Comparison of ENCODE assay signal across 19 cellular contexts in the genomic region with DNA sequence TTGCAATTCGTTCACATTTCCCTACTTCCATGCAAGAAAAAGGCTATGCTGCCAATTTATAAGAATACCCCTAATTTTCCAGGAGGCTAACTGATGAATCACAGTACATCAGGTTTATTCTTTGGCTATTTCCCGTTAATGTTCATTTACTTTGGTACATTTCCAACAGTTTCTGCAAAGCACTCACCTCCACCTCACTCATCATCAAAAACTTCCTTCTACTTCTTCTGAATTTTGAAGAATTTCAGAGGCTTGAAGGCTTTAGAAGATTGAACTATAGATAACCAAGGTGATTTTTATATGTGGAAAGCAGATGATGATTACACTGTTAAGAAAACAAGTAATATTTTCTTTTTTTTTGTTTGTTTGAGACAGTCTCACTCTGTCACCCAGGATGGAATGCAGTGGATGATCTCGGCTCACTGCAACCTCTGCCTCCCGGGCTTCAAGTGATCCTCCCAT.
DNase-seq lines count a peak whose midpoint lies in the region; ATAC-seq, FAIRE-seq and TF ChIP-seq lines count a peak whose summit lies in the region.
"Had no signal": no experiment of that assay in that cellular context is flagged by ENCODE, and none has a peak within 500 bp of the region (broad histone marks: within the 10 kb centered on the region; RNA-seq: fewer than 3 reads in every experiment).

No MANE protein-coding gene starts in this region.

- no peak overlapping the region for H3K27ac Mint-ChIP-seq in nephron progenitor cell
- H3K27ac Mint-ChIP-seq: natural killer cell treated with Interleukin-12 subunit alpha and Interleukin-12 subunit beta and Interleukin-15 and Interleukin-18, amount 100 ng/mL, for 72 hours had no signal

- DNase-seq in A549 (ENCODE audit: low read depth in 1 of 2, low spot score in 1 of 2) (peak; percentile 7 to 85), HS-27A (ENCODE audit: low read depth) (peak; percentile 52), brain microvascular endothelial cell (no peak), iris pigment epithelial cell (ENCODE audit: low read depth) (peak; percentile 74), nephron progenitor cell (no peak), WERI-Rb-1 (no peak), KBM-7 (no peak)
- no peak for DNase-seq in activated naive CD4-positive, alpha-beta T cell (lab: John Stamatoyannopoulos, UW)
- DNase-seq: activated gamma-delta T cell treated with Interleukin-2 at 50 U/mL for 16 hours, body of pancreas, GF-D8, NCI-H1436 treated with DMSO at 0.1 percent for 48 hours, NCI-H446, Right ventricle myocardium superior, stomach, T-helper 2 cell, uterus had no signal

- H3K4me1 Mint-ChIP-seq in nephron progenitor cell = no peaks in the 10 kb centered on the region

- no peak for TF ChIP-seq CTCF in A549 (IDR thresholded peaks at IDR 0.05)
- no peak for TF ChIP-seq CTCF in brain microvascular endothelial cell (IDR thresholded peaks at IDR 0.05; ENCODE audit: low read depth, low read length, missing control alignments)
- no peak for TF ChIP-seq CTCF in nephron progenitor cell (IDR thresholded peaks at IDR 0.05)
- TF ChIP-seq CTCF in WERI-Rb-1 (IDR thresholded peaks at IDR 0.05; ENCODE audit: low read depth, low read length) = no peak

- no peak overlapping the region for H3K4me3 Mint-ChIP-seq in nephron progenitor cell
- H3K4me3 Mint-ChIP-seq: natural killer cell treated with Interleukin-12 subunit alpha and Interleukin-12 subunit beta and Interleukin-15 and Interleukin-18, amount 100 ng/mL, for 72 hours had no signal

- FAIRE-seq in A549 (lab: Jason Lieb, UNC) = no peak

- peaks cover 54% of the 10 kb centered on the region for H3K4me1 ChIP-seq in A549
- H3K4me1 ChIP-seq: body of pancreas, uterus had no signal

- no peak overlapping the region for H3K4me3 ChIP-seq in A549
- no peak overlapping the region for H3K4me3 ChIP-seq in brain microvascular endothelial cell (ENCODE audit: low read depth, low read length)
- H3K4me3 ChIP-seq in WERI-Rb-1 (ENCODE audit: low read depth, low read length) = no peak overlapping the region
- H3K4me3 ChIP-seq: body of pancreas, stomach, uterus had no signal

- H3K9me3 Mint-ChIP-seq in nephron progenitor cell = no peaks in the 10 kb centered on the region
- H3K9me3 Mint-ChIP-seq: natural killer cell treated with Interleukin-12 subunit alpha and Interleukin-12 subunit beta and Interleukin-15 and Interleukin-18, amount 100 ng/mL, for 72 hours had no signal

- peak; percentile 55 to 88; a peak in 4 of 5 replicates for TF ChIP-seq EP300 in A549 (IDR thresholded peaks at IDR 0.05)

- 0% methylated on average over 4 of the region's 4 CpGs for WGBS in A549 (ENCODE audit: missing lambda C conversion rate)

- in situ Hi-C loops in brain microvascular endothelial cell (cut with HindIII; ENCODE audit: low pct_ligation_motif_present, low sequenced_read_pairs) (no loop called here), KBM-7 (cut with MboI; ENCODE audit: low pct_unique_long_range_greater_than_20kb, low sequenced_read_pairs) (no loop called here)

- peak; percentile 83 to 84 for ATAC-seq in A549
- ATAC-seq: activated CD4-positive, CD25-positive, alpha-beta regulatory T cell treated with anti-CD3 and anti-CD28 coated beads, Interleukin-2, amount 50 U/mL, for 24 hours; body of pancreas; natural killer cell treated with Interleukin-12 subunit alpha and Interleukin-12 subunit beta and Interleukin-15 and Interleukin-18, amount 100 ng/mL, for 72 hours had no signal

- no peaks in the 10 kb centered on the region for H3K27me3 Mint-ChIP-seq in nephron progenitor cell (ENCODE audit: low read depth, poor library complexity)
- H3K27me3 Mint-ChIP-seq: natural killer cell treated with Interleukin-12 subunit alpha and Interleukin-12 subunit beta and Interleukin-15 and Interleukin-18, amount 100 ng/mL, for 72 hours had no signal

- peaks cover 82% of the 10 kb centered on the region for H3K36me3 Mint-ChIP-seq in nephron progenitor cell (ENCODE audit: low read depth)

- H3K4me2 ChIP-seq in A549 = peak overlapping the region; percentile 68

- CTCF ChIA-PET in A549 (lab: Yijun Ruan, JAX) = no interaction called here

- peaks cover 9% of the 10 kb centered on the region for H3K36me3 ChIP-seq in brain microvascular endothelial cell (replicated peaks)
- H3K36me3 ChIP-seq in WERI-Rb-1 = peaks cover 60% of the 10 kb centered on the region
- H3K36me3 ChIP-seq: uterus had no signal

- no peak for TF ChIP-seq POLR2A in A549 (IDR thresholded peaks at IDR 0.05; ENCODE audit: low read length)

- TF ChIP-seq RAD21 in A549 (conservative IDR thresholded peaks at IDR 0.05 in 1 of 2, IDR thresholded peaks at IDR 0.05 in 1 of 2) = 0 out of 5 replicates have a peak, but pooled peaks of 1 of the 2 experiments have one; percentile 5

- H3K27me3 ChIP-seq in brain microvascular endothelial cell (replicated peaks) (no peaks in the 10 kb centered on the region), WERI-Rb-1 (ENCODE audit: insufficient read depth, low read depth, severe bottlenecking) (no peaks in the 10 kb centered on the region)
- H3K27me3 ChIP-seq: body of pancreas, stomach, uterus had no signal

- H3K9me3 ChIP-seq in A549 (no peaks in the 10 kb centered on the region), WERI-Rb-1 (ENCODE audit: severe bottlenecking) (no peaks in the 10 kb centered on the region)
- H3K9me3 ChIP-seq: body of pancreas, stomach, uterus had no signal

- POLR2A ChIA-PET in A549 (lab: Yijun Ruan, JAX) = no interaction called here

- H3K27ac ChIP-seq in A549 (peak overlapping the region; percentile 87 to 96), brain microvascular endothelial cell (peak overlapping the region; percentile 14), WERI-Rb-1 (no peak overlapping the region)
- H3K27ac ChIP-seq: body of pancreas, stomach, uterus had no signal

TF ChIP-seq in A549, 52 proteins besides CTCF, POLR2A, EP300 and RAD21:
- TF ChIP-seq, protein P1, sequence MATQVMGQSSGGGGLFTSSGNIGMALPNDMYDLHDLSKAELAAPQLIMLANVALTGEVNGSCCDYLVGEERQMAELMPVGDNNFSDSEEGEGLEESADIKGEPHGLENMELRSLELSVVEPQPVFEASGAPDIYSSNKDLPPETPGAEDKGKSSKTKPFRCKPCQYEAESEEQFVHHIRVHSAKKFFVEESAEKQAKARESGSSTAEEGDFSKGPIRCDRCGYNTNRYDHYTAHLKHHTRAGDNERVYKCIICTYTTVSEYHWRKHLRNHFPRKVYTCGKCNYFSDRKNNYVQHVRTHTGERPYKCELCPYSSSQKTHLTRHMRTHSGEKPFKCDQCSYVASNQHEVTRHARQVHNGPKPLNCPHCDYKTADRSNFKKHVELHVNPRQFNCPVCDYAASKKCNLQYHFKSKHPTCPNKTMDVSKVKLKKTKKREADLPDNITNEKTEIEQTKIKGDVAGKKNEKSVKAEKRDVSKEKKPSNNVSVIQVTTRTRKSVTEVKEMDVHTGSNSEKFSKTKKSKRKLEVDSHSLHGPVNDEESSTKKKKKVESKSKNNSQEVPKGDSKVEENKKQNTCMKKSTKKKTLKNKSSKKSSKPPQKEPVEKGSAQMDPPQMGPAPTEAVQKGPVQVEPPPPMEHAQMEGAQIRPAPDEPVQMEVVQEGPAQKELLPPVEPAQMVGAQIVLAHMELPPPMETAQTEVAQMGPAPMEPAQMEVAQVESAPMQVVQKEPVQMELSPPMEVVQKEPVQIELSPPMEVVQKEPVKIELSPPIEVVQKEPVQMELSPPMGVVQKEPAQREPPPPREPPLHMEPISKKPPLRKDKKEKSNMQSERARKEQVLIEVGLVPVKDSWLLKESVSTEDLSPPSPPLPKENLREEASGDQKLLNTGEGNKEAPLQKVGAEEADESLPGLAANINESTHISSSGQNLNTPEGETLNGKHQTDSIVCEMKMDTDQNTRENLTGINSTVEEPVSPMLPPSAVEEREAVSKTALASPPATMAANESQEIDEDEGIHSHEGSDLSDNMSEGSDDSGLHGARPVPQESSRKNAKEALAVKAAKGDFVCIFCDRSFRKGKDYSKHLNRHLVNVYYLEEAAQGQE (IDR thresholded peaks at IDR 0.05) = no peak
- no peak for TF ChIP-seq RFX5 (IDR thresholded peaks at IDR 0.05)
- TF ChIP-seq CEBPB (IDR thresholded peaks at IDR 0.05) = peak; percentile 33 to 69; a peak in 3 of 4 replicates
- TF ChIP-seq, protein P2, sequence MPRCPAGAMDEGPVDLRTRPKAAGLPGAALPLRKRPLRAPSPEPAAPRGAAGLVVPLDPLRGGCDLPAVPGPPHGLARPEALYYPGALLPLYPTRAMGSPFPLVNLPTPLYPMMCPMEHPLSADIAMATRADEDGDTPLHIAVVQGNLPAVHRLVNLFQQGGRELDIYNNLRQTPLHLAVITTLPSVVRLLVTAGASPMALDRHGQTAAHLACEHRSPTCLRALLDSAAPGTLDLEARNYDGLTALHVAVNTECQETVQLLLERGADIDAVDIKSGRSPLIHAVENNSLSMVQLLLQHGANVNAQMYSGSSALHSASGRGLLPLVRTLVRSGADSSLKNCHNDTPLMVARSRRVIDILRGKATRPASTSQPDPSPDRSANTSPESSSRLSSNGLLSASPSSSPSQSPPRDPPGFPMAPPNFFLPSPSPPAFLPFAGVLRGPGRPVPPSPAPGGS (IDR thresholded peaks at IDR 0.05) = peak; percentile 64
- no peak for TF ChIP-seq MAZ (IDR thresholded peaks at IDR 0.05; ENCODE audit: borderline replicate concordance, low read depth, low read length)
- TF ChIP-seq CBX2 (IDR thresholded peaks at IDR 0.05; ENCODE audit: borderline replicate concordance, low read depth) = no peak
- peak; percentile 94 for TF ChIP-seq GATA3 (IDR thresholded peaks at IDR 0.05; ENCODE audit: borderline replicate concordance)
- TF ChIP-seq FOSL2 (IDR thresholded peaks at IDR 0.05) = peak; percentile 52
- TF ChIP-seq FOSL2 (CRISPR knock-in tag; IDR thresholded peaks at IDR 0.05) = peak; percentile 80
- TF ChIP-seq, protein P3, sequence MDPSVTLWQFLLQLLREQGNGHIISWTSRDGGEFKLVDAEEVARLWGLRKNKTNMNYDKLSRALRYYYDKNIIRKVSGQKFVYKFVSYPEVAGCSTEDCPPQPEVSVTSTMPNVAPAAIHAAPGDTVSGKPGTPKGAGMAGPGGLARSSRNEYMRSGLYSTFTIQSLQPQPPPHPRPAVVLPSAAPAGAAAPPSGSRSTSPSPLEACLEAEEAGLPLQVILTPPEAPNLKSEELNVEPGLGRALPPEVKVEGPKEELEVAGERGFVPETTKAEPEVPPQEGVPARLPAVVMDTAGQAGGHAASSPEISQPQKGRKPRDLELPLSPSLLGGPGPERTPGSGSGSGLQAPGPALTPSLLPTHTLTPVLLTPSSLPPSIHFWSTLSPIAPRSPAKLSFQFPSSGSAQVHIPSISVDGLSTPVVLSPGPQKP (IDR thresholded peaks at IDR 0.05; ENCODE audit: low read depth, low read length) = no peak
- TF ChIP-seq JUNB (IDR thresholded peaks at IDR 0.05) = peak; percentile 86
- TF ChIP-seq JUN (IDR thresholded peaks at IDR 0.05) = peak; percentile 26 to 75; a peak in 3 of 5 replicates

Comparison
In these comparisons a context has a peak if more than half of its experiments do, and no peak if none do; other contexts are left out.
1. DNase-seq: peak in A549 (2 of 2), HS-27A (single experiment) and iris pigment epithelial cell (single experiment); none in brain microvascular endothelial cell (single experiment), nephron progenitor cell (single experiment), WERI-Rb-1 (single experiment), activated naive CD4-positive, alpha-beta T cell (0 of 4) and KBM-7 (single experiment).